Comparison of ENCODE assay signal across 17 cellular contexts in the genomic region with DNA sequence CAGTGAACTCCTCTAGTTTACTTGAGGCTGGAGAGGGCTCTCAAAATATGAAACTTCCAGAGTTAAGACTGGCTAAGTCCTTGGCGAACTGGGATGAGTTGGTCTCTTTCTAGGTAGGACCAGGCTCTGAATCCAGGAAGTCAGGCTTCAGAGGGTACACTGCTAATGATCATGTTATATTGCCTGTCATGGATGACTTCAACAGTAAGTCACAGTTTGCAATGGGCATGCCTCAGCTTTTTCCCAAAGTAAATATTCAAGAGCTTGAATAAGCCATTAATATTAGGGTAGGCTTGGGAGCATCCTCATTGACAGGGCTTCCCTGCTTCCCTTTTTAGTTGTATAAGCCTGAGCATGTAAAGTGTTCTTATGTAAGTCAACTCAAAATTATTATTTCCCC.
"Had no signal": no experiment of that assay in that cellular context is flagged by ENCODE, and none has a peak within 500 bp of the region (broad histone marks: within the 10 kb centered on the region; RNA-seq: fewer than 3 reads in every experiment).

No MANE protein-coding gene starts in this region.

- H3K9me3 ChIP-seq: adrenal gland, body of pancreas, psoas muscle, upper lobe of left lung had no signal

- H3K27ac ChIP-seq: adrenal gland, body of pancreas, psoas muscle, upper lobe of left lung had no signal

- H3K36me3 Mint-ChIP-seq: activated naive CD4-positive, alpha-beta T cell treated with anti-CD3 and anti-CD28 coated beads, Interleukin-2, amount 10 ng/mL, durations not matched to agents 7 days and 5 days had no signal

- H3K4me3 ChIP-seq: adrenal gland, body of pancreas, psoas muscle, upper lobe of left lung had no signal

- H3K27ac Mint-ChIP-seq: activated B cell treated with CpG ODN at 0.5 μM for 24 hours; activated naive CD4-positive, alpha-beta T cell treated with anti-CD3 and anti-CD28 coated beads, Interleukin-2, amount 10 ng/mL, durations not matched to agents 7 days and 5 days; activated T-helper 2 cell treated with anti-CD3 and anti-CD28 coated beads, Interferon-gamma antibody, Interleukin-2, Interleukin-4, amounts not matched to agents 10 μg/mL and 5 μg/mL and 100 μg/mL, durations not matched to agents 14 hours and 24 hours and 36 hours; nephron; T-helper 17 cell had no signal

- H3K4me3 Mint-ChIP-seq: activated B cell treated with CpG ODN at 0.5 μM for 24 hours; activated naive CD4-positive, alpha-beta T cell treated with anti-CD3 and anti-CD28 coated beads, Interleukin-2, amount 10 ng/mL, durations not matched to agents 7 days and 5 days; central memory CD8-positive, alpha-beta T cell; nephron; T-helper 17 cell had no signal

- ATAC-seq: body of pancreas, left lobe of liver, psoas muscle, sciatic nerve, T-helper 17 cell had no signal

- H3K27me3 ChIP-seq: adrenal gland, body of pancreas, upper lobe of left lung had no signal

- H3K9me3 Mint-ChIP-seq: activated B cell treated with CpG ODN at 0.5 μM for 24 hours; activated naive CD4-positive, alpha-beta T cell treated with anti-CD3 and anti-CD28 coated beads, Interleukin-2, amount 10 ng/mL, durations not matched to agents 7 days and 5 days; activated T-helper 2 cell treated with anti-CD3 and anti-CD28 coated beads, Interferon-gamma antibody, Interleukin-2, Interleukin-4, amounts not matched to agents 10 μg/mL and 5 μg/mL and 100 μg/mL, durations not matched to agents 14 hours and 24 hours and 36 hours; central memory CD8-positive, alpha-beta T cell; nephron had no signal

- H3K4me1 Mint-ChIP-seq: activated B cell treated with CpG ODN at 0.5 μM for 24 hours; activated naive CD4-positive, alpha-beta T cell treated with anti-CD3 and anti-CD28 coated beads, Interleukin-2, amount 10 ng/mL, durations not matched to agents 7 days and 5 days; central memory CD8-positive, alpha-beta T cell; nephron; T-helper 17 cell had no signal

- H3K27me3 Mint-ChIP-seq: activated B cell treated with CpG ODN at 0.5 μM for 24 hours; activated naive CD4-positive, alpha-beta T cell treated with anti-CD3 and anti-CD28 coated beads, Interleukin-2, amount 10 ng/mL, durations not matched to agents 7 days and 5 days; central memory CD8-positive, alpha-beta T cell had no signal

- DNase-seq: activated B cell treated with CpG ODN at 0.5 μM for 24 hours; activated CD4-positive, alpha-beta T cell treated with anti-CD3 and anti-CD28 coated beads, Interleukin-2, amount 50 U/mL, for 1 hour; activated naive CD4-positive, alpha-beta T cell treated with anti-CD3 and anti-CD28 coated beads, Interleukin-2, amount 10 ng/mL, durations not matched to agents 7 days and 5 days; adrenal gland; body of pancreas; cortex of kidney; effector CD8-positive, alpha-beta T cell; psoas muscle; stimulated activated CD4-positive, alpha-beta T cell treated with anti-CD3 and anti-CD28 coated beads, Interleukin-2, amount 100 ng/mL, for 24 hours; stimulated activated naive CD4-positive, alpha-beta T cell treated with Interleukin-2 at 50 U/mL for 16 hours; T-helper 17 cell; upper lobe of left lung had no signal

- H3K4me1 ChIP-seq: adrenal gland, body of pancreas, upper lobe of left lung had no signal

- H3K36me3 ChIP-seq: adrenal gland, upper lobe of left lung had no signal
